Comparison of ENCODE assay signal across 11 cellular contexts in the genomic region with DNA sequence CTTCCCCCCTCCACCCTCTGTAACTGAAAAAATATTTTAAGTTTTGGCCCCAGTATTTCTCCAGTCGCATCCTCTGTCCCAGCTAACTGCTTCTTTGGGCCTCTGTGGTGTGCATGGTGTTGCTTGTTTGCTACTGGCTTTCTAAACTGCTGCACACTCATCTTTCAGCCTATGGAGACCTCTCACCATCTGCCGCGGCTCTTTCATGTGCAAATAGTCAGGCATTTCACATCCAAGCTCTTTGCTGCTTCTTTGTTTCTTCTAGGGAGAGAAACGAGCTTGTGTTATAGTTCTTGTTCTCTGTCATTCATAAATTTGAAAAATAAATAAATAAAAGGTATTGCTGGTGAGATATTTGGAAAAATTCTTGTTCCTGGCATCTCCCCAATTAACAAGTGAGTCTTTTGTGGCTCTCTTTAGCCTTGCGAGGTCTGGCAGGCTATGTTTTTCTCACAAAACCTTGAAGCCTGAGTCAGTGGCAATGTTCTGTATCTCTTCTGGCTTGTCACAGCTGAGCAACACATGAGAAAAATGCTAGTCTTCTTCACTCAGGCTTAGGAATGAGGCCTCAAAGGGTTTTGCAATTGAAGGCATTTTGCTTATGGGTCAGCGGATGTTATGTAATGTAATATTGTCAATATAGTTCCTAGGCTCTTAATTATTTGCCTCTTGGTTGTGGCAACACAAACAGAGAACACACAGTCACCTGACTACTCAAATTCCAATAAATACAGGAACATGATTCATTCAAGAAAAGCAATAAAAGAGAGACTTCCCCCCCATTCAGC.
DNase-seq lines count a peak whose midpoint lies in the region; ATAC-seq, FAIRE-seq and TF ChIP-seq lines count a peak whose summit lies in the region.
"Had no signal": no experiment of that assay in that cellular context is flagged by ENCODE, and none has a peak within 500 bp of the region (broad histone marks: within the 10 kb centered on the region; RNA-seq: fewer than 3 reads in every experiment).

No MANE protein-coding gene starts in this region.

- DNase-seq in ELR (ENCODE audit: low read depth) (peak; percentile 89), NOMO-1 (lab: John Stamatoyannopoulos, UW; ENCODE audit: unreplicated experiment in 2 of 2) (peak; percentile 60 to 68), fibroblast of mammary gland (ENCODE audit: low read depth) (peak; percentile 84), GM13977 (ENCODE audit: low spot score) (no peak), frontal cortex (ENCODE audit: low spot score in 2 of 2) (no peak)
- DNase-seq: DMS53 had no signal

- peaks cover 5% of the 10 kb centered on the region for H3K9me3 ChIP-seq in neuron (ENCODE audit: low read length)

- H3K4me1 ChIP-seq in neuron (ENCODE audit: insufficient read depth, low read length): peaks cover 33% of the 10 kb centered on the region
- H3K4me1 ChIP-seq: SJSA1 had no signal

- no peaks in the 10 kb centered on the region for H3K27me3 ChIP-seq in neuron (ENCODE audit: insufficient read depth, low read length)
- H3K27me3 ChIP-seq: SJSA1 had no signal

- no peak overlapping the region for H3K4me3 ChIP-seq in fibroblast of mammary gland (ENCODE audit: control insufficient read depth, low read depth, low read length)
- H3K4me3 ChIP-seq in neuron (ENCODE audit: low read length): peak overlapping the region; percentile 28
- H3K4me3 ChIP-seq: coronary artery, SJSA1 had no signal

- TF ChIP-seq CTCF in fibroblast of mammary gland (conservative IDR thresholded peaks at IDR 0.05; ENCODE audit: control insufficient read depth, insufficient read depth, low read depth, low read length) (no peak), GM13977 (IDR thresholded peaks at IDR 0.05; ENCODE audit: extremely low read depth, insufficient read depth, missing control alignments) (no peak)

- in situ Hi-C loops in GM13977 (cut with MboI; ENCODE audit: low pct_unique_long_range_greater_than_20kb, low sequenced_read_pairs, unreplicated experiment): no loop called here

- peak overlapping the region; percentile 78 for H2AFZ ChIP-seq in neuron (ENCODE audit: low read depth, low read length)

- no peak for FAIRE-seq in frontal cortex (lab: Jason Lieb, UNC)

- ATAC-seq in HG02798 (IDR thresholded peaks at IDR 0.05; ENCODE audit: poor library complexity, unreplicated experiment) (no peak), GM18498 (IDR thresholded peaks at IDR 0.05; ENCODE audit: unreplicated experiment) (no peak)

- no peaks in the 10 kb centered on the region for H3K36me3 ChIP-seq in neuron (ENCODE audit: insufficient read depth, low read length)
- H3K36me3 ChIP-seq: SJSA1 had no signal

Comparison
In these comparisons a context has a peak if more than half of its experiments do, and no peak if none do; other contexts are left out.
1. DNase-seq: peak in ELR (single experiment), NOMO-1 (2 of 2) and fibroblast of mammary gland (single experiment); none in GM13977 (single experiment) and frontal cortex (0 of 2).